8 cellular contexts compared by ENCODE assay signal in genomic region chr22:35349704-35350538, GRCh38. TPM values are rescaled to one million over a fixed set of nuclear protein-coding genes. Genes with fewer than 3 reads are reported as not detected.
DNase-seq lines count a peak whose midpoint lies in the region; ATAC-seq and TF ChIP-seq lines count a peak whose summit lies in the region.

No MANE protein-coding gene starts in this region.

- no peak for TF ChIP-seq CTCF in tibial artery (IDR thresholded peaks at IDR 0.05)

- no peak overlapping the region for H3K4me3 ChIP-seq in tibial artery

- peak overlapping the region; percentile 66 to 76 for H3K27ac ChIP-seq in tibial artery

- peaks cover 14 to 39% (median 35%) of the 10 kb centered on the region in 3 donors for H3K36me3 ChIP-seq in tibial artery

- intact Hi-C loops in tibial artery (cut with DNase I; ENCODE audit: low total_unique reads), result loop anchor here (2.0 to 10.0 kb wide), 2 partner anchors 65 to 233 kb away; no protein-coding TSS in a partner anchor

- H3K9me3 ChIP-seq in tibial artery, result no peaks in the 10 kb centered on the region

- peaks cover 0 to 38% (median 21%) of the 10 kb centered on the region in 4 donors for H3K4me1 ChIP-seq in tibial artery

- DNase-seq in NCI-H2227 (lab: John Stamatoyannopoulos, UW; ENCODE audit: unreplicated experiment) (peak; percentile 38), NCI-H2227 treated with DMSO at 0.1 percent for 48 hours (lab: John Stamatoyannopoulos, UW) (no peak), SK-N-DZ (ENCODE audit: low spot score) (peak; percentile 53), left lobe of liver (ENCODE audit: low spot score) (peak; percentile 59), tibial artery (no peak)
- no peak for DNase-seq in stimulated activated CD4-positive, alpha-beta T cell treated with anti-CD3 and anti-CD28 coated beads, Interleukin-15, amount 100 ng/mL, for 24 hours
- no peak for DNase-seq in stimulated activated CD8-positive, alpha-beta memory T cell treated with anti-CD3 and anti-CD28 coated beads, Interleukin-4, amount 100 ng/mL, for 48 hours

- peaks cover 0 to 4% of the 10 kb centered on the region in 2 donors for H3K27me3 ChIP-seq in tibial artery

- ATAC-seq in left lobe of liver (peak; percentile 39), GM21367 (IDR thresholded peaks at IDR 0.05; ENCODE audit: unreplicated experiment) (no peak)

RNA-seq across cellular contexts. Expression of gene HMOX1, which starts 31.0 kb away (rescaled TPM):
- 2.6 and 2.8 TPM in 2 replicates for polyA plus RNA-seq in SK-N-DZ (2014; cell fraction: cytosol; rRNA removed)
- 1.1 and 1.5 TPM in 2 replicates for polyA plus RNA-seq in SK-N-DZ (2014; cell fraction: nucleus; rRNA removed)
- total RNA-seq in left lobe of liver, result 35.9 TPM

RNA-seq across cellular contexts. Expression of gene MCM5, which starts 50.0 kb away (rescaled TPM):
- polyA plus RNA-seq in SK-N-DZ (2014; cell fraction: cytosol; rRNA removed), result 121 and 151 TPM in 2 replicates
- polyA plus RNA-seq in SK-N-DZ (2014; cell fraction: nucleus; rRNA removed), result 167 and 220 TPM in 2 replicates
- total RNA-seq in left lobe of liver, result 9.1 TPM

RNA-seq across cellular contexts. Expression of gene TOM1, which starts 50.2 kb away (rescaled TPM):
- polyA plus RNA-seq in SK-N-DZ (2014; cell fraction: cytosol; rRNA removed), result 31.1 and 33.7 TPM in 2 replicates
- polyA plus RNA-seq in SK-N-DZ (2014; cell fraction: nucleus; rRNA removed), result 24.1 and 25.1 TPM in 2 replicates
- total RNA-seq in left lobe of liver, result 49.1 TPM

Comparison
In these comparisons a context has a peak if more than half of its experiments do, and no peak if none do; other contexts are left out.
1. DNase-seq: peak in NCI-H2227 (single experiment), SK-N-DZ (single experiment) and left lobe of liver (single experiment); none in NCI-H2227 treated with DMSO at 0.1 percent for 48 hours (single experiment), tibial artery (0 of 2), stimulated activated CD4-positive, alpha-beta T cell treated with anti-CD3 and anti-CD28 coated beads, Interleukin-15, amount 100 ng/mL, for 24 hours (single experiment) and stimulated activated CD8-positive, alpha-beta memory T cell treated with anti-CD3 and anti-CD28 coated beads, Interleukin-4, amount 100 ng/mL, for 48 hours (single experiment).